8 cellular contexts compared by ENCODE assay signal in the genomic region with DNA sequence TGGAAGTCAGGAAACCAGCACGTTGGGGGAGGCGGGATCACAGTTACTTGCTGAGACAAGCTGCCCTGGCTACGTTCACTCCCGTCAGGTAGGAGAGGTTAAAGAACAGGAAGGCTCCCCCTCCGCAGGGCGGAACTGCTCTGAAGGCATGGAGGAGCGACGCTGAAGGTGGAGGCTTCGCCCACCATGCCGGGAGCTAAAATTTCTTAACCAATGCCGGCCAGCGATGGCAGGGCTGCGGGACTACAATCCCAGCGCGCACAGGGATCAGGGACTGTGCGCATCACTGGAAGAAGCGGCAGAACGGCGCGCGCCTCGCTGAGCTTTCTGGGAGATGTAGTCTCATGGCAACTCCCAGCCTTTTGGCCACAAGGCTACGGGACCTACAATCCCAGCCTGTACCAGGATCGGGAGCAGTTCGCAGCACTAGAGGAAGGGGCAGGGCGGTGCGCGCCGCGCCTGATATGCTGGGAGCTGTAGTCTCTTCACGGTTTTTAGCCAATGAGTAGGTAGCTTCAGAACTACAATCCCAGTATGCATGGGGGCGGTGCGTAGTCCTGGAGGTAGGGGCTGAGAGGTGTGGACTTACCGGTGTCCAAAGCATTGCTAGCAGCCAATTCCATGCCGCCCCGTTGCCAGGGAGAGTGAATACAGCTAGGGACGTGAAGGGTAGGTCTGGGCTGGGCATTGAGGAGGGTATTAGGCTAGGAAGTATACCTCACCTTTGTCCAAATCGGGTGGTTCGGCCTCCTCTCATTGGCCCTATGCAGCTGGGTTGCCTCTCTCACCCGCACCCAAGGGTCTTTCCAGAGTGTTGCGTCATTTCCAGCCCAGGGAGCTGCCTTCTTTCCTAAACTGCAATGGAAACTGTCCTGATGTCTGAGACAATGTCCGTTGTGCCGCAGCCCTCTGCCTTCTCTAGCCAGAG. TPM values are rescaled to one million over a fixed set of nuclear protein-coding genes. Genes with fewer than 3 reads are reported as not detected.
DNase-seq lines count a peak whose midpoint lies in the region; ATAC-seq, FAIRE-seq and TF ChIP-seq lines count a peak whose summit lies in the region.

No MANE protein-coding gene starts in this region.

- H3K23ac ChIP-seq in neuronal stem cell (ENCODE audit: low read depth, low read length, poor library complexity): peak overlapping the region; percentile 29

- peak overlapping the region; percentile 38 for H3K27ac ChIP-seq in RWPE2 (ENCODE audit: poor library complexity, severe bottlenecking)
- peak overlapping the region; percentile 62 for H3K27ac ChIP-seq in neuronal stem cell (replicated peaks; ENCODE audit: low read length)

- H3K36me3 Mint-ChIP-seq in activated naive CD4-positive, alpha-beta T cell treated with anti-CD3 and anti-CD28 coated beads for 36 hours (ENCODE audit: low read depth): no peaks in the 10 kb centered on the region

- no peaks in the 10 kb centered on the region for H3K27me3 ChIP-seq in RWPE2 (ENCODE audit: insufficient read depth, poor library complexity, severe bottlenecking)
- H3K27me3 ChIP-seq in neuronal stem cell (ENCODE audit: control insufficient read depth in 3 of 3, insufficient read depth in 3 of 3, low read depth in 1 of 3, low read length in 3 of 3): no peaks in the 10 kb centered on the region

- DNase-seq in C1 segment of cervical spinal cord (lab: John Stamatoyannopoulos, UW) (peak; percentile 64 to 100 (median 91)), HTR-8/SVneo (ENCODE audit: insufficient read length, low spot score) (peak; percentile 89), RWPE2 (ENCODE audit: low spot score) (peak; percentile 91), germinal center (ENCODE audit: low spot score) (peak; percentile 72), neuronal stem cell (ENCODE audit: low spot score) (peak; percentile 95), stromal cell of bone marrow (ENCODE audit: low read depth) (peak; percentile 98)
- peak; percentile 87 for DNase-seq in activated naive CD4-positive, alpha-beta T cell treated with anti-CD3 and anti-CD28 coated beads for 36 hours

- H2AK5ac ChIP-seq in neuronal stem cell (ENCODE audit: low read depth, low read length): no peak overlapping the region

- peak overlapping the region; percentile 88 for H3K4me2 ChIP-seq in neuronal stem cell (ENCODE audit: insufficient read depth, low read length, poor library complexity, severe bottlenecking)

- H2AFZ ChIP-seq in neuronal stem cell (ENCODE audit: low read length): peak overlapping the region; percentile 98

- no peaks in the 10 kb centered on the region for H3K4me1 ChIP-seq in RWPE2 (ENCODE audit: insufficient read depth, poor library complexity, severe bottlenecking)
- peaks cover 3 to 4% of the 10 kb centered on the region in 2 donors for H3K4me1 ChIP-seq in neuronal stem cell (ENCODE audit: control insufficient read depth in 2 of 2, insufficient read depth in 1 of 2, low read depth in 1 of 2, low read length in 2 of 2)

- TF ChIP-seq CTCF in RWPE2 (IDR thresholded peaks at IDR 0.05; ENCODE audit: poor library complexity, severe bottlenecking): no peak

- H3K18ac ChIP-seq in neuronal stem cell (ENCODE audit: low read length): peak overlapping the region; percentile 74

- no peak overlapping the region for H2BK12ac ChIP-seq in neuronal stem cell (ENCODE audit: low read length)

- H3K36me3 ChIP-seq in RWPE2 (ENCODE audit: low read depth) (no peaks in the 10 kb centered on the region), neuronal stem cell (replicated peaks in 1 of 2; ENCODE audit: control insufficient read depth in 2 of 2, insufficient read depth in 2 of 2, low read length in 2 of 2) (no peaks in the 10 kb centered on the region)

- peaks cover 2% of the 10 kb centered on the region for H3K9me3 Mint-ChIP-seq in activated naive CD4-positive, alpha-beta T cell treated with anti-CD3 and anti-CD28 coated beads for 36 hours

- peak overlapping the region; percentile 86 for H3K27ac Mint-ChIP-seq in activated naive CD4-positive, alpha-beta T cell treated with anti-CD3 and anti-CD28 coated beads for 36 hours

- H3K27me3 Mint-ChIP-seq in activated naive CD4-positive, alpha-beta T cell treated with anti-CD3 and anti-CD28 coated beads for 36 hours (ENCODE audit: low read depth): no peaks in the 10 kb centered on the region

- no peak overlapping the region for H3K4ac ChIP-seq in neuronal stem cell (ENCODE audit: low read length)

- no CpG with 5 or more reads among the region's 43 CpGs for WGBS in neuronal stem cell (ENCODE audit: extremely low coverage in 2 of 2, insufficient read length in 2 of 2, insufficient replicate concordance in 1 of 2), 2 donors

- no peak overlapping the region for H4K8ac ChIP-seq in neuronal stem cell (ENCODE audit: low read depth, low read length)

- peak overlapping the region; percentile 95 for H3K4me3 Mint-ChIP-seq in activated naive CD4-positive, alpha-beta T cell treated with anti-CD3 and anti-CD28 coated beads for 36 hours

- peaks cover 6% of the 10 kb centered on the region for H3K4me1 Mint-ChIP-seq in activated naive CD4-positive, alpha-beta T cell treated with anti-CD3 and anti-CD28 coated beads for 36 hours (ENCODE audit: low read depth)

- peak overlapping the region; percentile 83 for H3K9ac ChIP-seq in neuronal stem cell (ENCODE audit: low read depth, low read length, poor library complexity)

- H3K9me3 ChIP-seq in RWPE2 (ENCODE audit: severe bottlenecking): no peaks in the 10 kb centered on the region
- H3K9me3 ChIP-seq in neuronal stem cell (replicated peaks in 1 of 2; ENCODE audit: control insufficient read depth in 2 of 2, insufficient read depth in 1 of 2, low read depth in 1 of 2, low read length in 2 of 2): no peaks in the 10 kb centered on the region

- peak; percentile 93 for ATAC-seq in GM19463 (IDR thresholded peaks at IDR 0.05; ENCODE audit: unreplicated experiment)
- ATAC-seq in RWPE2 (ENCODE audit: low read depth): peak; percentile 98

- intact Hi-C loops in activated naive CD4-positive, alpha-beta T cell treated with anti-CD3 and anti-CD28 coated beads for 36 hours (cut with micrococcal nuclease): loop anchor here (1.0 to 5.0 kb wide), 6 partner anchors 13 to 1090 kb away; a partner anchor contains a TSS

- no peak overlapping the region for H4K91ac ChIP-seq in neuronal stem cell (ENCODE audit: low read depth, low read length, poor library complexity)

- CTCF ChIA-PET in activated naive CD4-positive, alpha-beta T cell treated with anti-CD3 and anti-CD28 coated beads for 36 hours (lab: Charles Lee): interaction anchor here (0.8 to 1.9 kb wide), 4 partner anchors 13 to 26 kb away, joined by 3 to 6 read pairs (median 4); a partner anchor contains a TSS

- H2BK15ac ChIP-seq in neuronal stem cell (ENCODE audit: low read length): no peak overlapping the region

- no peak overlapping the region for H2BK5ac ChIP-seq in neuronal stem cell (ENCODE audit: low read length)

- H3K79me1 ChIP-seq in neuronal stem cell (ENCODE audit: low read depth, low read length): no peaks in the 10 kb centered on the region

- H2BK120ac ChIP-seq in neuronal stem cell (ENCODE audit: low read depth, low read length): no peak overlapping the region

- H3K14ac ChIP-seq in neuronal stem cell (ENCODE audit: low read length): no peak overlapping the region

- H3K4me3 ChIP-seq in RWPE2 (ENCODE audit: severe bottlenecking) (peak overlapping the region; percentile 48), neuronal stem cell (ENCODE audit: low read length in 2 of 2) (peak overlapping the region; percentile 75 to 95)

- FAIRE-seq in HTR-8/SVneo (lab: Jason Lieb, UNC): peak; percentile 99

RNA-seq across cellular contexts. Expression of a gene that starts 12.8 kb away (rescaled TPM):
- total RNA-seq in activated naive CD4-positive, alpha-beta T cell treated with anti-CD3 and anti-CD28 coated beads for 36 hours: 1 to 10 TPM; 8.1 to 8.9 TPM
- polyA plus RNA-seq in neuronal stem cell (2013, experiment 1 of 2): 14.1 TPM
- 14.4 TPM for polyA plus RNA-seq in neuronal stem cell (2013, experiment 2 of 2)

RNA-seq across cellular contexts. Expression of a gene that starts 25.7 kb away (rescaled TPM):
- 10 to 100 TPM; 15.5 to 17.6 TPM for total RNA-seq in activated naive CD4-positive, alpha-beta T cell treated with anti-CD3 and anti-CD28 coated beads for 36 hours
- 23.3 TPM for polyA plus RNA-seq in neuronal stem cell (2013, experiment 1 of 2)
- 24.6 TPM for polyA plus RNA-seq in neuronal stem cell (2013, experiment 2 of 2)

Comparison
In these comparisons a context has a peak if more than half of its experiments do, and no peak if none do; other contexts are left out.
1. Peak in every context shown above with its lines: DNase-seq, ATAC-seq, H3K4me3 ChIP-seq and H3K27ac ChIP-seq.